27 cellular contexts compared by ENCODE assay signal in genomic region chr7:142347091-142347490, GRCh38.
DNase-seq lines count a peak whose midpoint lies in the region; ATAC-seq, FAIRE-seq and TF ChIP-seq lines count a peak whose summit lies in the region.
"Had no signal": no experiment of that assay in that cellular context is flagged by ENCODE, and none has a peak within 500 bp of the region (broad histone marks: within the 10 kb centered on the region; RNA-seq: fewer than 3 reads in every experiment).

No MANE protein-coding gene starts in this region.

- H3K79me2 ChIP-seq in MM.1S (ENCODE audit: low read length), result no peaks in the 10 kb centered on the region
- H3K79me2 ChIP-seq in HepG2 (ENCODE audit: insufficient read depth, low read length), result no peaks in the 10 kb centered on the region

- H3K9me3 ChIP-seq in MM.1S (replicated peaks; ENCODE audit: insufficient read depth, low read length), result no peaks in the 10 kb centered on the region
- H3K9me3 ChIP-seq in kidney (ENCODE audit: control insufficient read depth in 1 of 2, low read length in 2 of 2), result no peaks in the 10 kb centered on the region
- no peaks in the 10 kb centered on the region for H3K9me3 ChIP-seq in HepG2 (ENCODE audit: low read length)
- H3K9me3 ChIP-seq: HAP-1 had no signal

- no peak for TF ChIP-seq RAD21 in HepG2 (CRISPR knock-in tag; IDR thresholded peaks at IDR 0.05)

- in situ Hi-C loops in HepG2 (cut with HindIII; ENCODE audit: extremely low pct_ligation_motif_present, low pct_unique_long_range_greater_than_20kb), result no loop called here

- H3K4me3 ChIP-seq in MM.1S (ENCODE audit: low read length) (no peak overlapping the region), kidney (ENCODE audit: low read length in 2 of 2) (no peak overlapping the region), HepG2 (replicated peaks in 1 of 3; ENCODE audit: insufficient read depth in 1 of 3, low read depth in 2 of 3, low read length in 3 of 3) (no peak overlapping the region)
- H3K4me3 ChIP-seq: HAP-1, K562 had no signal

- TF ChIP-seq POLR2A in HepG2 (IDR thresholded peaks at IDR 0.05; ENCODE audit: insufficient read depth in 1 of 2, low read depth in 2 of 2, low read length in 2 of 2), result no peak

- CTCF ChIA-PET in activated naive CD4-positive, alpha-beta T cell treated with anti-CD3 and anti-CD28 coated beads for 36 hours (lab: Charles Lee), result interaction anchor here (0.8 to 3.9 kb wide), 11 partner anchors 8 to 893 kb away, joined by 3 to 17 read pairs (median 3); no protein-coding TSS in a partner anchor
- CTCF ChIA-PET in activated CD4-positive, alpha-beta memory T cell treated with anti-CD3 and anti-CD28 coated beads for 36 hours (lab: Charles Lee), result interaction anchor here (1.2 to 1.6 kb wide), 3 partner anchors 9 to 27 kb away, joined by 3 to 4 read pairs (median 3); no protein-coding TSS in a partner anchor
- CTCF ChIA-PET in HepG2 (lab: Yijun Ruan, JAX; ENCODE audit: low intra/inter-chr PET ratio, low total read pairs), result no interaction called here

- POLR2A ChIA-PET in activated CD4-positive, alpha-beta memory T cell treated with anti-CD3 and anti-CD28 coated beads for 36 hours (lab: Charles Lee), result no interaction called here
- POLR2A ChIA-PET in HepG2 (lab: Yijun Ruan, JAX), result no interaction called here

- no TSS peak for BruUV-seq in HepG2 (replicated peaks; lab: Mats Ljungman, UMichigan)

- H3K9me2 ChIP-seq in MM.1S (replicated peaks; ENCODE audit: insufficient read depth, low read length), result no peaks in the 10 kb centered on the region

- FAIRE-seq in kidney (lab: Jason Lieb, UNC), result no peak
- FAIRE-seq in HepG2 (lab: Jason Lieb, UNC), result no peak
- FAIRE-seq: GM12892, K562 had no signal

- intact Hi-C loops in activated naive CD4-positive, alpha-beta T cell treated with anti-CD3 and anti-CD28 coated beads for 36 hours (cut with micrococcal nuclease), result no loop called here
- intact Hi-C loops in activated CD4-positive, alpha-beta memory T cell treated with anti-CD3 and anti-CD28 coated beads for 36 hours (cut with micrococcal nuclease), result no loop called here
- intact Hi-C loops in kidney (cut with DNase I), result no loop called here
- intact Hi-C loops in HepG2 (cut with micrococcal nuclease; ENCODE audit: unreplicated experiment), result no loop called here

- no peaks in the 10 kb centered on the region for H4K20me1 ChIP-seq in MM.1S (ENCODE audit: insufficient read depth, low read length)
- no peaks in the 10 kb centered on the region for H4K20me1 ChIP-seq in HepG2 (ENCODE audit: insufficient read depth, low read length)

- no peak for DNase-seq in activated naive CD4-positive, alpha-beta T cell treated with anti-CD3 and anti-CD28 coated beads for 36 hours
- no peak for DNase-seq in activated naive CD4-positive, alpha-beta T cell treated with anti-CD3 and anti-CD28 coated beads, Interleukin-2, amount 50 U/mL, for 16 hours
- DNase-seq in MM.1S, result peak; percentile 53
- DNase-seq in activated CD4-positive, alpha-beta memory T cell treated with anti-CD3 and anti-CD28 coated beads for 36 hours, result no peak
- DNase-seq in kidney, result peak; percentile 46
- DNase-seq in effector CD4-positive, alpha-beta T cell, result no peak
- DNase-seq in HepG2 (ENCODE audit: low spot score), result no peak
- DNase-seq: CD8-positive, alpha-beta memory T cell; DMS 273 treated with DMSO at 0.1 percent for 48 hours; DMS79; GOT3; HFFc6; Kasumi-1; MV-4-11; NCI-H1105; NCI-H1436 treated with DMSO at 0.1 percent for 48 hours; NCI-H2029; NCI-H446; NCI-H524 treated with DMSO at 0.1 percent for 48 hours; NCI-H774; NK-92 treated with Interleukin-12 subunit alpha and Interleukin-12 subunit beta, amount 100 ng/mL, for 24 hours; PC-3 had no signal

- no peak overlapping the region for H3K4me2 ChIP-seq in MM.1S (ENCODE audit: low read depth, low read length)
- no peak overlapping the region for H3K4me2 ChIP-seq in HepG2 (ENCODE audit: low read depth, low read length)

- H3K9ac ChIP-seq in MM.1S (ENCODE audit: low read length), result no peak overlapping the region
- H3K9ac ChIP-seq in kidney (ENCODE audit: low read length in 2 of 2), result no peak overlapping the region
- H3K9ac ChIP-seq in HepG2 (ENCODE audit: insufficient read depth, low read depth, low read length), result no peak overlapping the region

- TF ChIP-seq EP300 in HepG2 (IDR thresholded peaks at IDR 0.05; ENCODE audit: low read depth in 2 of 2, low read length in 2 of 2), result no peak
- no peak for TF ChIP-seq EP300 in HepG2 (CRISPR knock-in tag; IDR thresholded peaks at IDR 0.05; ENCODE audit: borderline replicate concordance)

- no peaks in the 10 kb centered on the region for H3K36me3 Mint-ChIP-seq in activated naive CD4-positive, alpha-beta T cell treated with anti-CD3 and anti-CD28 coated beads for 36 hours (ENCODE audit: low read depth)
- H3K36me3 Mint-ChIP-seq in activated CD4-positive, alpha-beta memory T cell treated with anti-CD3 and anti-CD28 coated beads for 36 hours, result no peaks in the 10 kb centered on the region
- H3K36me3 Mint-ChIP-seq: CD8-positive, alpha-beta memory T cell had no signal

- H3K4me1 Mint-ChIP-seq in activated naive CD4-positive, alpha-beta T cell treated with anti-CD3 and anti-CD28 coated beads for 36 hours (ENCODE audit: low read depth), result peaks cover 24% of the 10 kb centered on the region
- H3K4me1 Mint-ChIP-seq in activated CD4-positive, alpha-beta memory T cell treated with anti-CD3 and anti-CD28 coated beads for 36 hours (ENCODE audit: low read depth), result peaks cover 26% of the 10 kb centered on the region
- H3K4me1 Mint-ChIP-seq: B cell had no signal

- no peak for ATAC-seq in HepG2
- ATAC-seq: K562, PC-3 had no signal

- H3K36me3 ChIP-seq in MM.1S (replicated peaks; ENCODE audit: insufficient read depth, low read length) (no peaks in the 10 kb centered on the region), kidney (ENCODE audit: control insufficient read depth in 1 of 2, insufficient read depth in 2 of 2, low read length in 2 of 2) (no peaks in the 10 kb centered on the region), HepG2 (replicated peaks in 1 of 2; ENCODE audit: control insufficient read depth in 1 of 2, insufficient read depth in 2 of 2, low read length in 2 of 2) (no peaks in the 10 kb centered on the region)
- H3K36me3 ChIP-seq: HAP-1 had no signal

- TF ChIP-seq CTCF in MM.1S (IDR thresholded peaks at IDR 0.05; ENCODE audit: low read length), result no peak
- TF ChIP-seq CTCF in kidney (IDR thresholded peaks at IDR 0.05; ENCODE audit: borderline replicate concordance, extremely low read depth, insufficient read depth), result no peak
- no peak for TF ChIP-seq CTCF in HepG2 (CRISPR knock-in tag; IDR thresholded peaks at IDR 0.05)

- peak overlapping the region; percentile 51 for H3K27ac Mint-ChIP-seq in activated naive CD4-positive, alpha-beta T cell treated with anti-CD3 and anti-CD28 coated beads for 36 hours
- no peak overlapping the region for H3K27ac Mint-ChIP-seq in activated CD4-positive, alpha-beta memory T cell treated with anti-CD3 and anti-CD28 coated beads for 36 hours
- H3K27ac Mint-ChIP-seq: B cell, HFFc6 had no signal

- H3K4me1 ChIP-seq in MM.1S (ENCODE audit: low read length), result no peaks in the 10 kb centered on the region
- H3K4me1 ChIP-seq in kidney (ENCODE audit: control insufficient read depth in 1 of 2, insufficient read depth in 1 of 2, low read depth in 1 of 2, low read length in 2 of 2), result no peaks in the 10 kb centered on the region
- no peaks in the 10 kb centered on the region for H3K4me1 ChIP-seq in HepG2 (ENCODE audit: insufficient read depth, low read length)
- H3K4me1 ChIP-seq: HAP-1 had no signal

- H3K4me3 Mint-ChIP-seq in activated naive CD4-positive, alpha-beta T cell treated with anti-CD3 and anti-CD28 coated beads for 36 hours, result no peak overlapping the region
- peak overlapping the region; percentile 24 for H3K4me3 Mint-ChIP-seq in activated CD4-positive, alpha-beta memory T cell treated with anti-CD3 and anti-CD28 coated beads for 36 hours
- H3K4me3 Mint-ChIP-seq: B cell, HFFc6 had no signal

- H3K27ac ChIP-seq in MM.1S (ENCODE audit: low read length) (no peak overlapping the region), kidney (ENCODE audit: low read depth in 2 of 2, low read length in 2 of 2) (no peak overlapping the region), HepG2 (ENCODE audit: extremely low read length, insufficient read depth, low read length) (no peak overlapping the region)
- H3K27ac ChIP-seq: C4-2B had no signal

- H3K27me3 Mint-ChIP-seq in activated naive CD4-positive, alpha-beta T cell treated with anti-CD3 and anti-CD28 coated beads for 36 hours (ENCODE audit: low read depth), result no peaks in the 10 kb centered on the region
- no peaks in the 10 kb centered on the region for H3K27me3 Mint-ChIP-seq in activated CD4-positive, alpha-beta memory T cell treated with anti-CD3 and anti-CD28 coated beads for 36 hours

- H3K9me3 Mint-ChIP-seq in activated naive CD4-positive, alpha-beta T cell treated with anti-CD3 and anti-CD28 coated beads for 36 hours, result no peaks in the 10 kb centered on the region
- no peaks in the 10 kb centered on the region for H3K9me3 Mint-ChIP-seq in activated CD4-positive, alpha-beta memory T cell treated with anti-CD3 and anti-CD28 coated beads for 36 hours
- H3K9me3 Mint-ChIP-seq: HFFc6 had no signal

- H2AFZ ChIP-seq in MM.1S (ENCODE audit: low read length) (no peak overlapping the region), HepG2 (ENCODE audit: low read length) (no peak overlapping the region)

- H3K27me3 ChIP-seq in MM.1S (replicated peaks; ENCODE audit: insufficient read depth, low read length), result no peaks in the 10 kb centered on the region
- H3K27me3 ChIP-seq in HepG2 (ENCODE audit: control insufficient read depth in 1 of 2, insufficient read depth in 2 of 2, low read length in 2 of 2), result peaks cover 0 to 27% of the 10 kb centered on the region in 2 experiments; a peak in 2 of 5 replicates

- no peaks in the 10 kb centered on the region for H3F3A ChIP-seq in MM.1S (ENCODE audit: insufficient read depth, low read length)

- WGBS in HepG2 (ENCODE audit: low lambda C conversion rate), result 0% methylated on average over 3 of the region's 3 CpGs

TF ChIP-seq in HepG2, 621 proteins besides CTCF, POLR2A, EP300 and RAD21 (continues in another document):
- TF ChIP-seq, protein P1, sequence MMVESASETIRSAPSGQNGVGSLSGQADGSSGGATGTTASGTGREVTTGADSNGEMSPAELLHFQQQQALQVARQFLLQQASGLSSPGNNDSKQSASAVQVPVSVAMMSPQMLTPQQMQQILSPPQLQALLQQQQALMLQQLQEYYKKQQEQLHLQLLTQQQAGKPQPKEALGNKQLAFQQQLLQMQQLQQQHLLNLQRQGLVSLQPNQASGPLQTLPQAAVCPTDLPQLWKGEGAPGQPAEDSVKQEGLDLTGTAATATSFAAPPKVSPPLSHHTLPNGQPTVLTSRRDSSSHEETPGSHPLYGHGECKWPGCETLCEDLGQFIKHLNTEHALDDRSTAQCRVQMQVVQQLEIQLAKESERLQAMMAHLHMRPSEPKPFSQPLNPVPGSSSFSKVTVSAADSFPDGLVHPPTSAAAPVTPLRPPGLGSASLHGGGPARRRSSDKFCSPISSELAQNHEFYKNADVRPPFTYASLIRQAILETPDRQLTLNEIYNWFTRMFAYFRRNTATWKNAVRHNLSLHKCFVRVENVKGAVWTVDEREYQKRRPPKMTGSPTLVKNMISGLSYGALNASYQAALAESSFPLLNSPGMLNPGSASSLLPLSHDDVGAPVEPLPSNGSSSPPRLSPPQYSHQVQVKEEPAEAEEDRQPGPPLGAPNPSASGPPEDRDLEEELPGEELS (CRISPR knock-in tag; IDR thresholded peaks at IDR 0.05), result no peak
- TF ChIP-seq ESRRA (CRISPR knock-in tag; IDR thresholded peaks at IDR 0.05; ENCODE audit: low read depth), result no peak
- TF ChIP-seq ZNF607 (CRISPR knock-in tag; IDR thresholded peaks at IDR 0.05; ENCODE audit: borderline replicate concordance), result no peak

Comparison
In these comparisons a context has a peak if more than half of its experiments do, and no peak if none do; other contexts are left out.
1. DNase-seq: peak in MM.1S (single experiment) and kidney (single experiment); none in activated naive CD4-positive, alpha-beta T cell treated with anti-CD3 and anti-CD28 coated beads for 36 hours (single experiment), activated naive CD4-positive, alpha-beta T cell treated with anti-CD3 and anti-CD28 coated beads, Interleukin-2, amount 50 U/mL, for 16 hours (single experiment), activated CD4-positive, alpha-beta memory T cell treated with anti-CD3 and anti-CD28 coated beads for 36 hours (single experiment), effector CD4-positive, alpha-beta T cell (single experiment) and HepG2 (single experiment).